ENCODE assay signal across 28 cellular contexts in the genomic region with DNA sequence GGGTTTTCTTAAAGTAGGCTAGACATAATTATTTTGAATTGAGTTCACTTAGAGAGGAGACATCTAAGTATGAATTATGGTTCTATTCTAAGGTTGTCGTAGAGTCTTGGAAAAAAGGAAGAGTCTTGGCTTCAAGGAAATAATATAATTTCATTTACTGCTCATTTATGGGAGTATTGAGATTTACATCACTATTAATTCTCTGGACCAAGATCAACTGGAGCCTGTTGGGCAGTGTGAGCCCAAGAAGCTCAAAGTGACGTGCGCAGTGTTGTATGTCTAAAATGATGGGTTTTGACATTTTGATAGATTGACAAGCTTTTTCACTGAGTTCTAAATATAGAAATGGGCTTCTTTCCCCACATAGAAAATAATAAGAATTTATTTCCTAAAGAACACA.
"Had no signal": no experiment of that assay in that cellular context is flagged by ENCODE, and none has a peak within 500 bp of the region (broad histone marks: within the 10 kb centered on the region; RNA-seq: fewer than 3 reads in every experiment).

No MANE protein-coding gene starts in this region.

- DNase-seq: stimulated activated CD4-positive, alpha-beta T cell treated with anti-CD3 and anti-CD28 coated beads, Interleukin-2, amount 100 ng/mL, for 48 hours; stimulated activated CD4-positive, alpha-beta T cell treated with anti-CD3 and anti-CD28 coated beads, Interleukin-4, amount 100 ng/mL, for 1 hour; stimulated activated CD4-positive, alpha-beta T cell treated with anti-CD3 and anti-CD28 coated beads, Interleukin-4, amount 100 ng/mL, for 24 hours; stimulated activated CD4-positive, alpha-beta T cell treated with anti-CD3 and anti-CD28 coated beads, Interleukin-4, amount 100 ng/mL, for 4 hours; stimulated activated CD8-positive, alpha-beta memory T cell treated with anti-CD3 and anti-CD28 coated beads, Interleukin-4, amount 100 ng/mL, for 48 hours; stimulated activated naive B cell treated with anti-CD40 and anti-IgM and Interleukin-4, amounts not matched to agents 10 μg/mL and 1 μg/mL and 100 μg/mL, for 72 hours; stimulated activated naive CD4-positive, alpha-beta T cell; stimulated activated naive CD4-positive, alpha-beta T cell treated with Interleukin-2 at 50 U/mL for 16 hours; stimulated activated naive CD8-positive, alpha-beta T cell treated with anti-CD3 and anti-CD28 coated beads, Interleukin-15, amount 100 ng/mL, for 72 hours; stimulated activated naive CD8-positive, alpha-beta T cell treated with anti-CD3 and anti-CD28 coated beads, Interleukin-15, Interleukin-2, amounts not matched to agents 100 U/mL and 50 U/mL, for 24 hours; stomach; substantia nigra; testis; thyroid gland; tibial artery; transverse colon; trophoblast cell; upper lobe of left lung; upper lobe of right lung; uterus had no signal

- H3K4me1 Mint-ChIP-seq: stimulated activated effector memory CD8-positive, alpha-beta T cell treated with anti-CD3 and anti-CD28 coated beads, Interleukin-12 subunit alpha, Interleukin-12 subunit beta, amount 100 ng/mL, for 72 hours; stimulated activated memory B cell treated with anti-CD40 and anti-IgM and Interleukin-4, amounts not matched to agents 10 μg/mL and 1 μg/mL and 100 μg/mL, for 72 hours; stimulated activated naive B cell treated with anti-CD40 and anti-IgM and Interleukin-4, amounts not matched to agents 10 μg/mL and 1 μg/mL and 100 μg/mL, for 72 hours; stimulated activated naive CD8-positive, alpha-beta T cell treated with anti-CD3 and anti-CD28 coated beads, Interleukin-15, amount 100 ng/mL, for 72 hours had no signal

- H3K4me1 ChIP-seq: stomach, suprapubic skin, testis, thyroid gland, tibial artery, tibial nerve, transverse colon, upper lobe of left lung, upper lobe of right lung, uterus, vagina had no signal

- H3K36me3 Mint-ChIP-seq: stimulated activated effector memory CD8-positive, alpha-beta T cell treated with anti-CD3 and anti-CD28 coated beads, Interleukin-12 subunit alpha, Interleukin-12 subunit beta, amount 100 ng/mL, for 72 hours; stimulated activated naive B cell treated with anti-CD40 and anti-IgM and Interleukin-4, amounts not matched to agents 10 μg/mL and 1 μg/mL and 100 μg/mL, for 72 hours; type B pancreatic cell had no signal

- H3K27ac ChIP-seq: stomach, suprapubic skin, testis, thoracic aorta, thyroid gland, tibial artery, tibial nerve, transverse colon, upper lobe of left lung, upper lobe of right lung, uterus, vagina had no signal

- H3K27ac Mint-ChIP-seq: stimulated activated effector memory CD8-positive, alpha-beta T cell treated with anti-CD3 and anti-CD28 coated beads, Interleukin-12 subunit alpha, Interleukin-12 subunit beta, amount 100 ng/mL, for 72 hours; stimulated activated memory B cell treated with anti-CD40 and anti-IgM and Interleukin-4, amounts not matched to agents 10 μg/mL and 1 μg/mL and 100 μg/mL, for 72 hours; stimulated activated naive B cell treated with anti-CD40 and anti-IgM and Interleukin-4, amounts not matched to agents 10 μg/mL and 1 μg/mL and 100 μg/mL, for 72 hours; stimulated activated naive CD8-positive, alpha-beta T cell treated with anti-CD3 and anti-CD28 coated beads, Interleukin-15, amount 100 ng/mL, for 72 hours; stimulated activated naive CD8-positive, alpha-beta T cell treated with anti-CD3 and anti-CD28 coated beads, Interleukin-15, Interleukin-2, amounts not matched to agents 100 ng/mL and 50 ng/mL, for 24 hours; type B pancreatic cell had no signal

- H3K9me3 ChIP-seq: stomach, suprapubic skin, testis, thoracic aorta, thyroid gland, tibial artery, tibial nerve, transverse colon, upper lobe of left lung, upper lobe of right lung, uterus, vagina had no signal

- H3K4me3 Mint-ChIP-seq: stimulated activated effector memory CD8-positive, alpha-beta T cell treated with anti-CD3 and anti-CD28 coated beads, Interleukin-12 subunit alpha, Interleukin-12 subunit beta, amount 100 ng/mL, for 72 hours; stimulated activated memory B cell treated with anti-CD40 and anti-IgM and Interleukin-4, amounts not matched to agents 10 μg/mL and 1 μg/mL and 100 μg/mL, for 72 hours; stimulated activated naive B cell treated with anti-CD40 and anti-IgM and Interleukin-4, amounts not matched to agents 10 μg/mL and 1 μg/mL and 100 μg/mL, for 72 hours; stimulated activated naive CD8-positive, alpha-beta T cell treated with anti-CD3 and anti-CD28 coated beads, Interleukin-15, amount 100 ng/mL, for 72 hours; stimulated activated naive CD8-positive, alpha-beta T cell treated with anti-CD3 and anti-CD28 coated beads, Interleukin-15, Interleukin-2, amounts not matched to agents 100 ng/mL and 50 ng/mL, for 24 hours; type B pancreatic cell had no signal

- H3K4me3 ChIP-seq: stomach, suprapubic skin, testis, thoracic aorta, thyroid gland, tibial artery, tibial nerve, transverse colon, upper lobe of left lung, upper lobe of right lung, uterus, vagina had no signal

- H3K36me3 ChIP-seq: stomach, suprapubic skin, thoracic aorta, thyroid gland, tibial artery, tibial nerve, transverse colon, upper lobe of left lung, upper lobe of right lung, uterus, vagina had no signal

- H3K27me3 Mint-ChIP-seq: type B pancreatic cell had no signal

- ATAC-seq: stimulated activated effector memory CD8-positive, alpha-beta T cell treated with anti-CD3 and anti-CD28 coated beads, Interleukin-12 subunit alpha, Interleukin-12 subunit beta, amount 100 ng/mL, for 72 hours; stimulated activated memory B cell treated with anti-CD40 and anti-IgM and Interleukin-4, amounts not matched to agents 10 μg/mL and 1 μg/mL and 100 μg/mL, for 72 hours; stimulated activated naive B cell treated with anti-CD40 and anti-IgM and Interleukin-4, amounts not matched to agents 10 μg/mL and 1 μg/mL and 100 μg/mL, for 72 hours; stimulated activated naive CD8-positive, alpha-beta T cell treated with anti-CD3 and anti-CD28 coated beads, Interleukin-15, amount 100 ng/mL, for 72 hours; stimulated activated naive CD8-positive, alpha-beta T cell treated with anti-CD3 and anti-CD28 coated beads, Interleukin-15, Interleukin-2, amounts not matched to agents 100 U/mL and 50 U/mL, for 24 hours; upper lobe of right lung had no signal

- H3K27me3 ChIP-seq: stomach, suprapubic skin, testis, thyroid gland, tibial artery, tibial nerve, upper lobe of left lung, upper lobe of right lung, uterus, vagina had no signal

- H3K9me3 Mint-ChIP-seq: stimulated activated effector memory CD8-positive, alpha-beta T cell treated with anti-CD3 and anti-CD28 coated beads, Interleukin-12 subunit alpha, Interleukin-12 subunit beta, amount 100 ng/mL, for 72 hours; stimulated activated naive B cell treated with anti-CD40 and anti-IgM and Interleukin-4, amounts not matched to agents 10 μg/mL and 1 μg/mL and 100 μg/mL, for 72 hours; stimulated activated naive CD8-positive, alpha-beta T cell treated with anti-CD3 and anti-CD28 coated beads, Interleukin-15, Interleukin-2, amounts not matched to agents 100 ng/mL and 50 ng/mL, for 24 hours had no signal
